9 cellular contexts compared by ENCODE assay signal in the genomic region with DNA sequence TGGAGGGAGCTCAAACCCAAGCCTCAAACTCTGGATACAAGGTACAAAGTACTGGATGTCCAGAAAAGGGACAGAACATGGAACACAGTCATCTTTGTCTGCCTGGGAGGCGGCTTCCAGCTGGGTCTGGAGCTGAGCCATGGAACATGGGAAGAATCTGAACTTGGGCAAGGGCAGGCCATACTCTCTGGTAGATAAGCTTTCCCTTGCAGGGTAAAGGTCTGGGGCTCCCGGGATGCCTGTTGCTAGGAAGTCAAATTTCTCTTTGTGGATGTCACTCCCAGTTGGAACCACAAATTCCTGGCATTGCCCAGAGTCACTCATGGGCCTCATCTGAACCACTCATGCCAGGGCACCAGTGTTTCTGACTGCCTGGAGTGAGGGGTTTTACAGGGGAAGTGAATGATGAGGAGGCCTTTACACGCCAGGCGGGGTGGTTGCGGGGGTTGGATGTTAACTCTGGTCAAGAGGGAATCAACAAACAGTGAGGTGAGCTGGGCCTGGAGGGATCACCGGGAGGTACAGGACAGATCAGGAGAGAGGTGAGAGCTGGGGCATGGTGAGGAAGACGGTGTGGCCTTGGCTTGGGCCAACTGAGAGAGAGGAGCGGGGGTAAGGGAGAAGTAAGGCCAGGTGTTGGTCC. TPM values are rescaled to one million over a fixed set of nuclear protein-coding genes. Genes with fewer than 3 reads are reported as not detected.
A peak's percentile ranks its signal among the peaks of the same experiment; 100 is the strongest.
DNase-seq lines count a peak whose midpoint lies in the region; ATAC-seq and TF ChIP-seq lines count a peak whose summit lies in the region.
"Had no signal": no experiment of that assay in that cellular context is flagged by ENCODE, and none has a peak within 500 bp of the region (broad histone marks: within the 10 kb centered on the region; RNA-seq: fewer than 3 reads in every experiment).

No MANE protein-coding gene starts in this region.

- H3K36me3 ChIP-seq in colonic mucosa (peaks cover 8% of the 10 kb centered on the region), lung (ENCODE audit: control insufficient read depth in 2 of 2, insufficient read depth in 2 of 2, low read length in 2 of 2) (peaks cover 4 to 26% of the 10 kb centered on the region in 2 donors), transverse colon (peaks cover 0 to 29% (median 14%) of the 10 kb centered on the region in 4 donors)

- no peak for TF ChIP-seq EP300 in transverse colon (IDR thresholded peaks at IDR 0.05; ENCODE audit: low read depth)

- WGBS in lung, 2 donors = 90 to 93% methylated on average over 8 of the region's 8 CpGs
- WGBS in transverse colon (ENCODE audit: low coverage in 1 of 2), 2 donors = 87 to 89% methylated on average over 6 to 8 of the region's 8 CpGs

- peaks cover 41% of the 10 kb centered on the region for H3K36me3 Mint-ChIP-seq in activated CD4-positive, alpha-beta memory T cell treated with anti-CD3 and anti-CD28 coated beads for 36 hours
- peaks cover 39% of the 10 kb centered on the region for H3K36me3 Mint-ChIP-seq in activated CD4-positive, alpha-beta memory T cell treated with anti-CD3 and anti-CD28 coated beads, Interleukin-2, amount 10 ng/mL, durations not matched to agents 7 days and 5 days (ENCODE audit: low read depth)

- intact Hi-C loops in activated CD4-positive, alpha-beta memory T cell treated with anti-CD3 and anti-CD28 coated beads for 36 hours (cut with micrococcal nuclease) = no loop called here
- intact Hi-C loops in colonic mucosa (cut with DNase I) (loop anchor here (5.0 kb wide), 1 partner anchor 91 kb away; no protein-coding TSS in a partner anchor), transverse colon (cut with DNase I; ENCODE audit: low total_unique reads) (no loop called here)

- no peak for TF ChIP-seq POLR2A in transverse colon (IDR thresholded peaks at IDR 0.05)

- no peak overlapping the region for H3K9ac ChIP-seq in colonic mucosa (ENCODE audit: low read depth in 2 of 2, low read length in 2 of 2)

- H3K4me1 ChIP-seq in colonic mucosa = no peaks in the 10 kb centered on the region
- peaks cover 12 to 15% of the 10 kb centered on the region in 2 donors for H3K4me1 ChIP-seq in lung (ENCODE audit: control insufficient read depth in 2 of 2, insufficient read depth in 2 of 2, low read length in 2 of 2)
- H3K4me1 ChIP-seq in transverse colon = peaks cover 15 to 54% (median 29%) of the 10 kb centered on the region in 4 donors

- no peak for ATAC-seq in lung (ENCODE audit: insufficient read depth, low FRiP score)

- H3K27ac Mint-ChIP-seq in activated CD4-positive, alpha-beta memory T cell treated with anti-CD3 and anti-CD28 coated beads for 36 hours = no peak overlapping the region
- no peak overlapping the region for H3K27ac Mint-ChIP-seq in activated CD4-positive, alpha-beta memory T cell treated with anti-CD3 and anti-CD28 coated beads, Interleukin-2, amount 10 ng/mL, durations not matched to agents 7 days and 5 days

- H3K9me3 ChIP-seq in colonic mucosa (no peaks in the 10 kb centered on the region), lung (ENCODE audit: control insufficient read depth in 2 of 2, insufficient read depth in 1 of 2, low read length in 1 of 2) (no peaks in the 10 kb centered on the region), transverse colon (no peaks in the 10 kb centered on the region)

- H3K4me3 Mint-ChIP-seq in activated CD4-positive, alpha-beta memory T cell treated with anti-CD3 and anti-CD28 coated beads for 36 hours = no peak overlapping the region
- H3K4me3 Mint-ChIP-seq in activated CD4-positive, alpha-beta memory T cell treated with anti-CD3 and anti-CD28 coated beads, Interleukin-2, amount 10 ng/mL, durations not matched to agents 7 days and 5 days = no peak overlapping the region

- H3K27ac ChIP-seq in colonic mucosa = no peak overlapping the region
- H3K27ac ChIP-seq in lung (ENCODE audit: low read depth in 1 of 2, low read length in 1 of 2) = peak overlapping the region; percentile 55 to 71
- peak overlapping the region; percentile 99 to 100 (median 100) for H3K27ac ChIP-seq in transverse colon

- no peak for TF ChIP-seq CTCF in colonic mucosa (IDR thresholded peaks at IDR 0.05)
- TF ChIP-seq CTCF in lung (IDR thresholded peaks at IDR 0.05; ENCODE audit: control extremely low read depth, extremely low read depth) = no peak
- no peak for TF ChIP-seq CTCF in transverse colon (IDR thresholded peaks at IDR 0.05)

- H3K9me3 Mint-ChIP-seq in activated CD4-positive, alpha-beta memory T cell treated with anti-CD3 and anti-CD28 coated beads for 36 hours = no peaks in the 10 kb centered on the region
- no peaks in the 10 kb centered on the region for H3K9me3 Mint-ChIP-seq in activated CD4-positive, alpha-beta memory T cell treated with anti-CD3 and anti-CD28 coated beads, Interleukin-2, amount 10 ng/mL, durations not matched to agents 7 days and 5 days

- CTCF ChIA-PET in activated CD4-positive, alpha-beta memory T cell treated with anti-CD3 and anti-CD28 coated beads for 36 hours (lab: Charles Lee) = interaction anchor here (0.6 to 3.1 kb wide), 3 partner anchors 14 to 63 kb away, joined by 3 to 11 read pairs (median 4); no protein-coding TSS in a partner anchor
- CTCF ChIA-PET in activated CD4-positive, alpha-beta memory T cell treated with anti-CD3 and anti-CD28 coated beads, Interleukin-2, amount 10 ng/mL, durations not matched to agents 7 days and 5 days (lab: Charles Lee) = interaction anchor here (1.5 to 1.9 kb wide), 3 partner anchors 14 to 120 kb away, joined by 3 to 8 read pairs (median 7); no protein-coding TSS in a partner anchor

- POLR2A ChIA-PET in activated CD4-positive, alpha-beta memory T cell treated with anti-CD3 and anti-CD28 coated beads for 36 hours (lab: Charles Lee) = no interaction called here
- POLR2A ChIA-PET in activated CD4-positive, alpha-beta memory T cell treated with anti-CD3 and anti-CD28 coated beads, Interleukin-2, amount 10 ng/mL, durations not matched to agents 7 days and 5 days (lab: Charles Lee) = interaction anchor here (0.8 to 1.2 kb wide), 2 partner anchors 63 to 133 kb away, joined by 4 read pairs; partner anchors contain the start of gene FADS2

- no peak overlapping the region for H3K4me3 ChIP-seq in colonic mucosa
- no peak overlapping the region for H3K4me3 ChIP-seq in lung
- H3K4me3 ChIP-seq in transverse colon = no peak overlapping the region

- H3K27me3 ChIP-seq in colonic mucosa (no peaks in the 10 kb centered on the region), lung (ENCODE audit: control insufficient read depth, insufficient read depth) (no peaks in the 10 kb centered on the region), transverse colon (no peaks in the 10 kb centered on the region)

- H3K4me1 Mint-ChIP-seq in activated CD4-positive, alpha-beta memory T cell treated with anti-CD3 and anti-CD28 coated beads for 36 hours (ENCODE audit: low read depth) = peaks cover 39% of the 10 kb centered on the region
- peaks cover 34% of the 10 kb centered on the region for H3K4me1 Mint-ChIP-seq in activated CD4-positive, alpha-beta memory T cell treated with anti-CD3 and anti-CD28 coated beads, Interleukin-2, amount 10 ng/mL, durations not matched to agents 7 days and 5 days

- H3K27me3 Mint-ChIP-seq in activated CD4-positive, alpha-beta memory T cell treated with anti-CD3 and anti-CD28 coated beads for 36 hours = no peaks in the 10 kb centered on the region
- H3K27me3 Mint-ChIP-seq in activated CD4-positive, alpha-beta memory T cell treated with anti-CD3 and anti-CD28 coated beads, Interleukin-2, amount 10 ng/mL, durations not matched to agents 7 days and 5 days = no peaks in the 10 kb centered on the region

- in situ Hi-C loops in transverse colon (cut with MboI; ENCODE audit: low pct_ligation_motif_present in 1 of 4, low pct_unique_long_range_greater_than_20kb in 1 of 4, low sequenced_read_pairs in 3 of 4) = no loop called here

- DNase-seq in activated CD4-positive, alpha-beta memory T cell treated with anti-CD3 and anti-CD28 coated beads for 36 hours = peak; percentile 8
- DNase-seq in activated CD4-positive, alpha-beta memory T cell treated with anti-CD3 and anti-CD28 coated beads, Interleukin-2, amount 10 ng/mL, durations not matched to agents 7 days and 5 days = no peak
- DNase-seq in colonic mucosa = peak; percentile 53
- DNase-seq in lung (ENCODE audit: low spot score) = no peak
- peak; percentile 60 for DNase-seq in transverse colon
- no peak for DNase-seq in NCI-H82 treated with DMSO at 0.1 percent for 48 hours (lab: John Stamatoyannopoulos, UW; ENCODE audit: unreplicated experiment)
- DNase-seq in NCI-H774 (lab: John Stamatoyannopoulos, UW) = no peak
- DNase-seq in germinal center (ENCODE audit: low spot score) = no peak

RNA-seq across cellular contexts. Expression of gene FTH1, which starts 5.7 kb away (rescaled TPM):
- 100 to 1,000 TPM; 915 to 922 TPM for total RNA-seq in activated CD4-positive, alpha-beta memory T cell treated with anti-CD3 and anti-CD28 coated beads for 36 hours
- 1,000 to 10,000 TPM; 1,164 to 1,189 TPM for total RNA-seq in activated CD4-positive, alpha-beta memory T cell treated with anti-CD3 and anti-CD28 coated beads, Interleukin-2, amount 10 ng/mL, durations not matched to agents 7 days and 5 days
- total RNA-seq in colonic mucosa = 1,000 to 10,000 TPM; 5,286 to 5,395 TPM
- 1,000 to 10,000 TPM; 1,737 to 4,072 TPM for total RNA-seq in lung
- over 10,000 TPM in 1 of 2 donors, 1,000 to 10,000 TPM in 1; 6,299 to 24,273 TPM for polyA plus RNA-seq in lung
- total RNA-seq in transverse colon = 1,000 to 10,000 TPM; 2,288 to 6,007 (median 4,694) TPM

RNA-seq across cellular contexts. Expression of gene BEST1, which starts 11.5 kb away (rescaled TPM):
- total RNA-seq in activated CD4-positive, alpha-beta memory T cell treated with anti-CD3 and anti-CD28 coated beads for 36 hours = under 1 TPM; 0.41 to 0.48 TPM
- under 1 TPM; 0.25 to 0.30 TPM for total RNA-seq in activated CD4-positive, alpha-beta memory T cell treated with anti-CD3 and anti-CD28 coated beads, Interleukin-2, amount 10 ng/mL, durations not matched to agents 7 days and 5 days
- total RNA-seq in colonic mucosa (under 1 TPM; 0.58 to 0.77 TPM), lung (10 to 100 TPM in 1 of 2 donors, 1 to 10 TPM in 1; 4.9 to 16.6 TPM), transverse colon (1 to 10 TPM in 3 of 4 donors, under 1 TPM in 1; 0.40 to 3.7 (median 2.6) TPM)
- polyA plus RNA-seq in lung = 10 to 100 TPM in 1 of 2 donors, 1 to 10 TPM in 1; 6.1 to 27.3 TPM
- total RNA-seq: T-helper 2 cell treated with Interferon-gamma antibody and Interleukin-4, amounts not matched to agents 100 ng/mL and 5 ng/mL, for 36 hours had no signal

RNA-seq across cellular contexts. Expression of gene RAB3IL1, which starts 44.3 kb away (rescaled TPM):
- under 1 TPM; 0.10 to 0.21 TPM for total RNA-seq in activated CD4-positive, alpha-beta memory T cell treated with anti-CD3 and anti-CD28 coated beads for 36 hours
- total RNA-seq in activated CD4-positive, alpha-beta memory T cell treated with anti-CD3 and anti-CD28 coated beads, Interleukin-2, amount 10 ng/mL, durations not matched to agents 7 days and 5 days = not detected
- total RNA-seq in colonic mucosa (1 to 10 TPM; 3.7 to 5.9 TPM), lung (10 to 100 TPM in 1 of 2 donors, 1 to 10 TPM in 1; 8.8 to 10.9 TPM), transverse colon (1 to 10 TPM; 1.2 to 7.6 (median 5.9) TPM)
- polyA plus RNA-seq in lung = 10 to 100 TPM in 1 of 2 donors, 1 to 10 TPM in 1; 6.7 to 20.8 TPM
- total RNA-seq: T-helper 2 cell treated with Interferon-gamma antibody and Interleukin-4, amounts not matched to agents 100 ng/mL and 5 ng/mL, for 36 hours had no signal

Comparison
In these comparisons a context has a peak if more than half of its experiments do, and no peak if none do; other contexts are left out.
1. DNase-seq: peak in activated CD4-positive, alpha-beta memory T cell treated with anti-CD3 and anti-CD28 coated beads for 36 hours (single experiment), colonic mucosa (single experiment) and transverse colon (single experiment); none in activated CD4-positive, alpha-beta memory T cell treated with anti-CD3 and anti-CD28 coated beads, Interleukin-2, amount 10 ng/mL, durations not matched to agents 7 days and 5 days (single experiment), lung (single experiment), NCI-H82 treated with DMSO at 0.1 percent for 48 hours (single experiment), NCI-H774 (single experiment) and germinal center (single experiment).